In the genomic region with DNA sequence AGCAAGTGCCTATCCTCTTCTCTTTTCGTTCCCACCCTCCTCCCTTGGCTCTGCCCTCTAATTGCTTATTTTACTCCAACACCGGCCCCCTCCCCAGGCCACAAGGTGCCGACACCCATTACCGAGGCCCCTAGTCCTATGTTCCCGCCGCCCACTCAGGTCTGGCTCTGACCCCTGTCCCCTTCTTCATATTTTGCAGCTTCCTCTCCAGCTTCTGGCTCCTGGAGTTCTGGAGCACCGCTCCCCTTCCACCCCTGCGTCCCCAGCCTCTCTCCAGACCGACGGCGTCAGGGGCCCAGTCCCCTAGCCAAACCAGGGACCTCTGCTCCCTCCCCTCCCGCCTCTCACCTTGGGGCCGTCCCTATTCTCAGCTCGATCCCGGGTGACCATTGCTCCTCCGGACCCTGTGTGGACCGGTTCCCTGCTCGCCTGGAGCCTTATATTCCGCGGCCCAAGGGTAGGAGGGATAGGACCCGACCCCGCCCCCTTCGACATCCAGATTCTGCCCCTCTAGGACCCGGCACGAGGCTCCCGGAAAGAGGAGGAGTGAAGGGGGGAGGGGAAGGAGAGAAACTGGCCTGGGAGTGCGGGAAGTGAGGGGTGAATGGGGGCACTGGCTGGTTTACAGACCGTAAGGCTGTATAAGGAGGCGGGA, we compare ENCODE assay signal across 8 cellular contexts. TPM values are rescaled to one million over a fixed set of nuclear protein-coding genes. Genes with fewer than 3 reads are reported as not detected.
DNase-seq lines count a peak whose midpoint lies in the region; ATAC-seq and TF ChIP-seq lines count a peak whose summit lies in the region.

HES7 (minus strand) TSS at position 412 of the 655 bp plus-strand sequence; CDS start at position 390, 22 bp downstream.

- TF ChIP-seq EP300 in upper lobe of left lung (IDR thresholded peaks at IDR 0.05) = no peak

- RAD21 ChIA-PET in HCT116 (lab: Charles Lee; ENCODE audit: low non-redundant PET in 1 of 2, low total read pairs in 2 of 2, uncharacterized antibody in 2 of 2, unreplicated experiment in 2 of 2) = no interaction called here

- H3K27me3 Mint-ChIP-seq in activated T-helper 2 cell treated with anti-CD3 and anti-CD28 coated beads, Interferon-gamma antibody, Interleukin-2, Interleukin-4, amounts not matched to agents 10 μg/mL and 5 μg/mL and 100 μg/mL, durations not matched to agents 14 hours and 24 hours and 36 hours (ENCODE audit: low read depth) = peaks cover 32% of the 10 kb centered on the region

- H3K79me2 ChIP-seq in HCT116 (ENCODE audit: insufficient read depth, low read length) = no peaks in the 10 kb centered on the region

- H3K4me3 ChIP-seq in BE2C (ENCODE audit: low read depth, low read length) (peak within 1 kb of the TSS; percentile 78), HCT116 (replicated peaks in 1 of 2; ENCODE audit: low read depth in 1 of 2, low read length in 2 of 2) (peak within 1 kb of the TSS; percentile 52 to 61), upper lobe of left lung (peak within 1 kb of the TSS in 3 of 4 donors; percentile 43 to 66 (median 58))

- POLR2A ChIA-PET in HCT116 (lab: Charles Lee) = interaction anchor here (2.5 kb wide), 1 partner anchor 49 kb away, joined by 13 read pairs; no protein-coding TSS in a partner anchor

- intact Hi-C loops in HCT116 (cut with micrococcal nuclease) = loop anchor here (10.0 kb wide), 1 partner anchor 261 kb away; the partner anchor contains the start of gene RPL26
- intact Hi-C loops in activated T-helper 2 cell treated with anti-CD3 and anti-CD28 coated beads, Interferon-gamma antibody, Interleukin-2, Interleukin-4, amounts not matched to agents 10 μg/mL and 5 μg/mL and 100 μg/mL, durations not matched to agents 14 hours and 24 hours and 36 hours (cut with micrococcal nuclease) = loop anchor here (1.0 to 10.0 kb wide), 7 partner anchors 32 to 437 kb away; partner anchors contain the start of genes CHD3, SLC25A35 and TP53

- TF ChIP-seq CTCF in BE2C (IDR thresholded peaks at IDR 0.05; ENCODE audit: low read depth, low read length) = no peak
- TF ChIP-seq CTCF in HCT116 (IDR thresholded peaks at IDR 0.05 in 2 of 3, conservative IDR thresholded peaks at IDR 0.05 in 1 of 3; ENCODE audit: borderline replicate concordance in 1 of 3, insufficient read depth in 1 of 3, low read depth in 2 of 3, low read length in 2 of 3) = no peak
- no peak for TF ChIP-seq CTCF in upper lobe of left lung (IDR thresholded peaks at IDR 0.05)

- H3K4me1 ChIP-seq in BE2C (no peaks in the 10 kb centered on the region), HCT116 (ENCODE audit: control insufficient read depth in 1 of 2, insufficient read depth in 2 of 2, low read length in 2 of 2) (peaks cover 26 to 79% of the 10 kb centered on the region in 2 experiments), upper lobe of left lung (peaks cover 63 to 82% (median 67%) of the 10 kb centered on the region in 4 donors)

- WGBS in upper lobe of left lung, 2 donors = 1 to 4% methylated on average over 28 to 29 of the region's 29 CpGs

- TF ChIP-seq POLR2A in HCT116 (IDR thresholded peaks at IDR 0.05; ENCODE audit: borderline replicate concordance, extremely low read depth, insufficient read depth, insufficient read length) (no peak), upper lobe of left lung (IDR thresholded peaks at IDR 0.05) (no peak)

- peaks cover 56% of the 10 kb centered on the region for H3K4me1 Mint-ChIP-seq in activated T-helper 2 cell treated with anti-CD3 and anti-CD28 coated beads, Interferon-gamma antibody, Interleukin-2, Interleukin-4, amounts not matched to agents 10 μg/mL and 5 μg/mL and 100 μg/mL, durations not matched to agents 14 hours and 24 hours and 36 hours (ENCODE audit: low read depth)

- H3K27ac Mint-ChIP-seq in activated T-helper 2 cell treated with anti-CD3 and anti-CD28 coated beads, Interferon-gamma antibody, Interleukin-2, Interleukin-4, amounts not matched to agents 10 μg/mL and 5 μg/mL and 100 μg/mL, durations not matched to agents 14 hours and 24 hours and 36 hours = peak within 1 kb of the TSS; percentile 72

- no TSS peak for BruUV-seq in HCT116 (replicated peaks; lab: Mats Ljungman, UMichigan)

- ATAC-seq in HCT116 = no peak
- ATAC-seq in upper lobe of left lung (ENCODE audit: low FRiP score in 2 of 2) = no peak

- H3K27me3 ChIP-seq in BE2C (peaks cover 20% of the 10 kb centered on the region), HCT116 (ENCODE audit: insufficient read depth, low read length) (no peaks in the 10 kb centered on the region), upper lobe of left lung (peaks cover 0 to 53% (median 23%) of the 10 kb centered on the region in 4 donors)

- no peak within 1 kb of the TSS for H3K27ac ChIP-seq in HCT116 (ENCODE audit: low read depth, low read length)
- peak within 1 kb of the TSS in 1 of 4 donors; percentile 46 for H3K27ac ChIP-seq in upper lobe of left lung

- H3K9me3 ChIP-seq in BE2C (no peaks in the 10 kb centered on the region), HCT116 (ENCODE audit: control insufficient read depth in 1 of 2, insufficient read depth in 1 of 2, low read depth in 1 of 2, low read length in 2 of 2) (no peaks in the 10 kb centered on the region), upper lobe of left lung (no peaks in the 10 kb centered on the region)

- peak within 1 kb of the TSS; percentile 51 for H3K9ac ChIP-seq in HCT116 (ENCODE audit: low read length)

- H4K20me1 ChIP-seq in HCT116 (ENCODE audit: insufficient read depth) = peaks cover 3% of the 10 kb centered on the region; the same call in 1 of the 2 replicates

- no peaks in the 10 kb centered on the region for H3K9me3 Mint-ChIP-seq in activated T-helper 2 cell treated with anti-CD3 and anti-CD28 coated beads, Interferon-gamma antibody, Interleukin-2, Interleukin-4, amounts not matched to agents 10 μg/mL and 5 μg/mL and 100 μg/mL, durations not matched to agents 14 hours and 24 hours and 36 hours

- no peaks in the 10 kb centered on the region for H3K36me3 ChIP-seq in BE2C
- no peaks in the 10 kb centered on the region for H3K36me3 ChIP-seq in HCT116 (ENCODE audit: control insufficient read depth in 1 of 2, insufficient read depth in 2 of 2, low read length in 2 of 2)
- H3K36me3 ChIP-seq in upper lobe of left lung = no peaks in the 10 kb centered on the region

- TF ChIP-seq RAD21 in HCT116 (IDR thresholded peaks at IDR 0.05; ENCODE audit: low read depth) = no peak

- H3K4me3 Mint-ChIP-seq in activated T-helper 2 cell treated with anti-CD3 and anti-CD28 coated beads, Interferon-gamma antibody, Interleukin-2, Interleukin-4, amounts not matched to agents 10 μg/mL and 5 μg/mL and 100 μg/mL, durations not matched to agents 14 hours and 24 hours and 36 hours (ENCODE audit: low read depth) = peak within 1 kb of the TSS; percentile 87

- no peak within 1 kb of the TSS for H2AFZ ChIP-seq in HCT116 (ENCODE audit: low read depth, low read length, poor library complexity, severe bottlenecking)

- peak within 1 kb of the TSS; percentile 92 for H3K4me2 ChIP-seq in HCT116 (ENCODE audit: low read length)

- CTCF ChIA-PET in HCT116 (lab: Charles Lee) = no interaction called here

- DNase-seq in BE2C (peak; percentile 27), HCT116 (ENCODE audit: low read depth, low spot score) (no peak), left kidney (ENCODE audit: low read depth, low spot score) (peak; percentile 70), upper lobe of left lung (no peak), MV-4-11 (lab: John Stamatoyannopoulos, UW) (no peak), putamen (ENCODE audit: low spot score) (no peak), epidermal melanocyte (ENCODE audit: insufficient read length, low spot score) (no peak)
- DNase-seq in activated T-helper 2 cell treated with anti-CD3 and anti-CD28 coated beads, Interferon-gamma antibody, Interleukin-2, Interleukin-4, amounts not matched to agents 10 μg/mL and 5 μg/mL and 100 μg/mL, durations not matched to agents 14 hours and 24 hours and 36 hours (ENCODE audit: low spot score) = no peak

- H3K9me2 ChIP-seq in HCT116 (ENCODE audit: insufficient read depth) = no peaks in the 10 kb centered on the region

- no peaks in the 10 kb centered on the region for H3K36me3 Mint-ChIP-seq in activated T-helper 2 cell treated with anti-CD3 and anti-CD28 coated beads, Interferon-gamma antibody, Interleukin-2, Interleukin-4, amounts not matched to agents 10 μg/mL and 5 μg/mL and 100 μg/mL, durations not matched to agents 14 hours and 24 hours and 36 hours (ENCODE audit: low read depth)

TF ChIP-seq in HCT116, 20 proteins besides CTCF, POLR2A, EP300 and RAD21:
- TF ChIP-seq SP1 (IDR thresholded peaks at IDR 0.05; ENCODE audit: low read depth) = no peak
- TF ChIP-seq CBX3 (IDR thresholded peaks at IDR 0.05; ENCODE audit: low read depth) = no peak
- no peak for TF ChIP-seq ELF1 (IDR thresholded peaks at IDR 0.05; ENCODE audit: borderline replicate concordance, low read depth)
- TF ChIP-seq CEBPB (IDR thresholded peaks at IDR 0.05; ENCODE audit: low read depth) = no peak
- TF ChIP-seq YY1 (IDR thresholded peaks at IDR 0.05; ENCODE audit: extremely low read depth, insufficient replicate concordance, low read depth, low read length) = no peak
- TF ChIP-seq POLR2AphosphoS5 (IDR thresholded peaks at IDR 0.05; ENCODE audit: low read depth, low read length) = no peak

RNA-seq across cellular contexts. Expression of gene HES7, which starts in this region (rescaled TPM):
- polyA plus RNA-seq in BE2C (2012; ENCODE audit: insufficient read depth, insufficient read length, low read depth) = 4.2 TPM
- total RNA-seq in HCT116 (2021; ENCODE audit: unreplicated experiment) (0.61 TPM), upper lobe of left lung (1 to 10 TPM in 1 of 6 donors, not detected in 5; 4.9 TPM)
- polyA plus RNA-seq in HCT116 (2012) = 0.10 and 0.12 TPM in 2 replicates
- 2.4 and 3.1 TPM in 2 replicates for total RNA-seq in activated T-helper 2 cell treated with anti-CD3 and anti-CD28 coated beads, Interferon-gamma antibody, Interleukin-2, Interleukin-4, amounts not matched to agents 10 μg/mL and 5 μg/mL and 100 μg/mL, durations not matched to agents 14 hours and 24 hours and 36 hours

Comparison
In these comparisons a context has a peak if more than half of its experiments do, and no peak if none do; other contexts are left out.
1. DNase-seq: peak in BE2C (single experiment) and left kidney (single experiment); none in HCT116 (single experiment), activated T-helper 2 cell treated with anti-CD3 and anti-CD28 coated beads, Interferon-gamma antibody, Interleukin-2, Interleukin-4, amounts not matched to agents 10 μg/mL and 5 μg/mL and 100 μg/mL, durations not matched to agents 14 hours and 24 hours and 36 hours (single experiment), upper lobe of left lung (0 of 2), MV-4-11 (single experiment), putamen (single experiment) and epidermal melanocyte (single experiment).
2. Peak in every context shown above with its lines, with median percentiles within 50 percentile points of each other: H3K4me3 ChIP-seq.